ENCODE assay signal across 17 cellular contexts in the genomic region with DNA sequence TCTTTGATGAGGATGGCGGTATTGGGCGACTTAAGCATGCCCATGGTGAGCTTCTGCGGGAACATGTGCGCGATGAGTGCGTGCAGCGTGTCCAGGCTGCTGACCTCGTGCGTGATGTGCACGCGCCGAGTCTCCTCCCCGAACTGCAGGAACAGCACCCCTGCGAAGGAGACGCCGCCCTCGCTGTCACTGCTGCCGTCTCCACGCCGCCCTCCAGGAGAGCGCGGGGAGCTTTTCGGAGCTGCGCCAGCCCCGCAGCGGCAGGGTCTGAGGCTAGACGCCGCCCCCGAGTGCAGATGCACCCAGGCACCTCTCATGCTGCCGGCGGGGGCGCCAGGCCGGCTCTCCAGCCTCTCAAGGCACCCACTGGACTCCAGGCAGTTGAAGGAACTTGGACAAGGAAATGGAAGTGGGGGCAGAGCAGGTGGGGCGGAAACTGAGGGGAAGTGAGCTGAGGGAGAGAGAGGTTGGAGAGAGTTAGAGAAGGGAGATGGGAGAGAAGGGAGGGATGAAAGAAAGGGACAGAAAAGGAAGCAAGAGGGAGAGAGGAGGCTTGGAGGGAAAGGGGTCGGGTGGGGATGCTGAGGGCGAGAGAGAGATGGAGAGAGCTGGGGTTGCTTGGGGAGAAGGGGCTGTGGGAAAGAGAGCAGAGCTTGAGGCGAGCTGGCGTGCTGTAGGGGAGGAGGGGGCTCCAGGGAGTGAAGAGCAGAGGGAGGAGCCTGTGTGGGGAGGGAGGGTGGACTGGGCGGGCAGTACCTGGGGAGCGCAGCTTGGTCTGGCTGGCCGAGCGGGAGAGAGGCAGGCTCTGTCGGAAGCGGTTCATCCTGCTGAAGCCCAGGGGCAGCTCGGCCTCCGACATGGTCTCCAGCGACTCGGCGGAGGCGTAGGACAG. TPM values are rescaled to one million over a fixed set of nuclear protein-coding genes. Genes with fewer than 3 reads are reported as not detected.
DNase-seq lines count a peak whose midpoint lies in the region; ATAC-seq and TF ChIP-seq lines count a peak whose summit lies in the region.
"Had no signal": no experiment of that assay in that cellular context is flagged by ENCODE, and none has a peak within 500 bp of the region (broad histone marks: within the 10 kb centered on the region; RNA-seq: fewer than 3 reads in every experiment).

No MANE protein-coding gene starts in this region.

- no peak overlapping the region for H3K27ac Mint-ChIP-seq in CD4-positive, alpha-beta T cell
- H3K27ac Mint-ChIP-seq: activated CD4-positive, alpha-beta T cell treated with anti-CD3 and anti-CD28 coated beads for 36 hours; memory B cell; T-helper 2 cell treated with Interferon-gamma antibody and Interleukin-4, amounts not matched to agents 5 μg/mL and 100 μg/mL, for 36 hours had no signal

- peaks cover 79% of the 10 kb centered on the region for H3K27me3 ChIP-seq in CD4-positive, alpha-beta T cell (ENCODE audit: control insufficient read depth, insufficient read depth, low read length)
- H3K27me3 ChIP-seq in HUES64 (ENCODE audit: insufficient read depth, low read length) (peaks cover 100% of the 10 kb centered on the region), ectodermal cell (ENCODE audit: control insufficient read depth, insufficient read depth, low read length, poor library complexity, severe bottlenecking) (peaks cover 93% of the 10 kb centered on the region)

- CTCF ChIA-PET in CD4-positive, alpha-beta T cell (lab: Charles Lee): interaction anchor here (1.3 to 1.4 kb wide), 3 partner anchors 21 to 113 kb away, joined by 3 to 5 read pairs (median 3); no protein-coding TSS in a partner anchor

- H3K27me3 Mint-ChIP-seq in CD4-positive, alpha-beta T cell: peaks cover 80% of the 10 kb centered on the region

- H3K27ac ChIP-seq in CD4-positive, alpha-beta T cell (ENCODE audit: low read depth, low read length): no peak overlapping the region
- no peak overlapping the region for H3K27ac ChIP-seq in HUES64 (ENCODE audit: low read depth, low read length)
- no peak overlapping the region for H3K27ac ChIP-seq in ectodermal cell (ENCODE audit: insufficient read depth, low read depth, low read length, poor library complexity, severe bottlenecking)

- no peaks in the 10 kb centered on the region for H3K36me3 ChIP-seq in HUES64 (ENCODE audit: insufficient read depth, low read length)
- no peaks in the 10 kb centered on the region for H3K36me3 ChIP-seq in ectodermal cell (ENCODE audit: control insufficient read depth, insufficient read depth, low read length)

- peaks cover 36% of the 10 kb centered on the region for H3K4me1 Mint-ChIP-seq in CD4-positive, alpha-beta T cell (ENCODE audit: low read depth)

- 1% methylated on average over 50 of the region's 50 CpGs for WGBS in HUES64
- WGBS in ectodermal cell, 2 experiments: 1 to 2% methylated on average over 50 of the region's 50 CpGs

- H3K9ac ChIP-seq in HUES64 (ENCODE audit: low read depth, low read length): no peak overlapping the region

- intact Hi-C loops in CD4-positive, alpha-beta T cell (cut with DNase I, micrococcal nuclease): no loop called here

- H3K4me3 Mint-ChIP-seq in CD4-positive, alpha-beta T cell: peak overlapping the region; percentile 16
- H3K4me3 Mint-ChIP-seq: activated CD4-positive, alpha-beta T cell treated with anti-CD3 and anti-CD28 coated beads for 36 hours; memory B cell; T-helper 2 cell treated with Interferon-gamma antibody and Interleukin-4, amounts not matched to agents 5 μg/mL and 100 μg/mL, for 36 hours had no signal

- no peak for ATAC-seq in CD4-positive, alpha-beta T cell (ENCODE audit: poor library complexity)
- no peak for ATAC-seq in GM19463 (IDR thresholded peaks at IDR 0.05; ENCODE audit: unreplicated experiment)
- ATAC-seq: activated CD4-positive, alpha-beta T cell treated with anti-CD3 and anti-CD28 coated beads for 36 hours had no signal

- no peaks in the 10 kb centered on the region for H3K9me3 Mint-ChIP-seq in CD4-positive, alpha-beta T cell
- H3K9me3 Mint-ChIP-seq: memory B cell; T-helper 2 cell treated with Interferon-gamma antibody and Interleukin-4, amounts not matched to agents 5 μg/mL and 100 μg/mL, for 36 hours had no signal

- H3K4me3 ChIP-seq in HUES64 (ENCODE audit: low read length) (peak overlapping the region; percentile 49), ectodermal cell (ENCODE audit: insufficient read depth, low read depth, low read length) (peak overlapping the region; percentile 7), foreskin fibroblast (ENCODE audit: low read depth in 1 of 2, low read length in 2 of 2) (no peak overlapping the region)

- TF ChIP-seq CTCF in CD4-positive, alpha-beta T cell (IDR thresholded peaks at IDR 0.05): no peak
- TF ChIP-seq CTCF in foreskin fibroblast (IDR thresholded peaks at IDR 0.05; ENCODE audit: low read depth, low read length): no peak

- no peaks in the 10 kb centered on the region for H3K36me3 Mint-ChIP-seq in CD4-positive, alpha-beta T cell (ENCODE audit: low read depth)
- H3K36me3 Mint-ChIP-seq: memory B cell had no signal

- POLR2A ChIA-PET in CD4-positive, alpha-beta T cell (lab: Charles Lee): no interaction called here

- DNase-seq in CD4-positive, alpha-beta T cell: no peak
- DNase-seq in left kidney (ENCODE audit: low read depth, low spot score) (peak; percentile 75), foreskin fibroblast (no peak), inferior parietal cortex (ENCODE audit: extremely low spot score) (no peak), NCI-H774 (lab: John Stamatoyannopoulos, UW) (no peak)
- DNase-seq: activated CD4-positive, alpha-beta T cell treated with anti-CD3 and anti-CD28 coated beads for 36 hours; amniotic stem cell; GOT3; Right ventricle myocardium superior; stimulated activated CD4-positive, alpha-beta T cell treated with anti-CD3 and anti-CD28 coated beads, Interleukin-4, amount 100 ng/mL, for 4 hours had no signal

- H3K9me3 ChIP-seq in CD4-positive, alpha-beta T cell (ENCODE audit: control insufficient read depth, low read length): no peaks in the 10 kb centered on the region
- H3K9me3 ChIP-seq in HUES64 (ENCODE audit: insufficient read depth, low read depth, low read length) (no peaks in the 10 kb centered on the region), ectodermal cell (ENCODE audit: control insufficient read depth, low read length) (no peaks in the 10 kb centered on the region)

- H3K4me1 ChIP-seq in HUES64 (ENCODE audit: insufficient read depth, low read length) (peaks cover 22% of the 10 kb centered on the region), ectodermal cell (ENCODE audit: control insufficient read depth, insufficient read depth, low read length) (peaks cover 63% of the 10 kb centered on the region)

RNA-seq across cellular contexts. Expression of gene SRCIN1, which starts 42.1 kb away (rescaled TPM):
- under 1 TPM in 1 of 2 experiments, not detected in 1; 0.06 TPM for total RNA-seq in CD4-positive, alpha-beta T cell
- polyA plus RNA-seq in HUES64 (2013, experiment 1 of 2): 3.4 TPM
- polyA plus RNA-seq in HUES64 (2013, experiment 2 of 2): 5.0 TPM
- 11.5 TPM for polyA plus RNA-seq in ectodermal cell (2013, experiment 1 of 4)
- polyA plus RNA-seq in ectodermal cell (2013, experiment 2 of 4): 11.6 TPM
- 9.0 TPM for polyA plus RNA-seq in ectodermal cell (2013, experiment 3 of 4)
- 10.6 TPM for polyA plus RNA-seq in ectodermal cell (2013, experiment 4 of 4)
- total RNA-seq: osteoblast had no signal
- polyA plus RNA-seq: fibroblast of lung had no signal

Comparison
In these comparisons a context has a peak if more than half of its experiments do, and no peak if none do; other contexts are left out.
1. H3K4me3 ChIP-seq: peak in HUES64 (single experiment) and ectodermal cell (single experiment); none in foreskin fibroblast (0 of 2).